Comparison of ENCODE assay signal across 30 cellular contexts in the genomic region with DNA sequence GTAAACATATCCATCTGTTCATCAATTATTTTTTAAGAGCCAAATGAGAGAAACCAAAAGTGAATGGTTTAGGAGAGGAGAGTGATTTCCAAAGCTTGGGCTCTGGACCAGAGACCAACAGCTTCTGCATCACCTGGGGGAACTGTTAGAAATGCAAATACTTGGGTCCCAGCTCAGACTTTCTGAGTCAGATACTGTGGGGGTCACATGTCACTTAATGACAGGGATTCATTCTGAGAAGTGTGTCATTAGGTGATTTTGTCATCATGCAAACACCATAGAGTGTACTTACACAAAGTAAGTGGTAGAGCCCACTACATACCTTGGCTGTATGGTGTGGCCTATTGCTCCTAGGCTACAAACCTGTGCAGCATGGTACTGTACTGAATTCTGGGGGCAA.
DNase-seq lines count a peak whose midpoint lies in the region; ATAC-seq and TF ChIP-seq lines count a peak whose summit lies in the region.
"Had no signal": no experiment of that assay in that cellular context is flagged by ENCODE, and none has a peak within 500 bp of the region (broad histone marks: within the 10 kb centered on the region; RNA-seq: fewer than 3 reads in every experiment).

No MANE protein-coding gene starts in this region.

- H3K4me1 ChIP-seq in A673 (ENCODE audit: insufficient read depth, low read length, poor library complexity, severe bottlenecking) (no peaks in the 10 kb centered on the region), foreskin keratinocyte (no peaks in the 10 kb centered on the region)
- H3K4me1 ChIP-seq: esophagus squamous epithelium, gastrocnemius medialis, HAP-1, tibial nerve had no signal

- no TSS peak for BruUV-seq in A673 (replicated peaks; lab: Mats Ljungman, UMichigan)

- CTCF ChIA-PET in A673 (lab: Charles Lee): no interaction called here

- no peaks in the 10 kb centered on the region for H3K9me3 ChIP-seq in A673 (ENCODE audit: low read depth, low read length, poor library complexity, severe bottlenecking)
- H3K9me3 ChIP-seq: esophagus squamous epithelium, gastrocnemius medialis, HAP-1, ovary, tibial nerve had no signal

- POLR2A ChIA-PET in A673 (lab: Charles Lee; ENCODE audit: low non-redundant PET): no interaction called here

- ATAC-seq in GM19351 (IDR thresholded peaks at IDR 0.05; ENCODE audit: unreplicated experiment) (peak; percentile 66), HG02610 (IDR thresholded peaks at IDR 0.05; ENCODE audit: unreplicated experiment) (peak; percentile 86), HG03442 (IDR thresholded peaks at IDR 0.05; ENCODE audit: unreplicated experiment) (peak; percentile 72), foreskin keratinocyte (no peak)
- ATAC-seq: CD8-positive, alpha-beta T cell; gastrocnemius medialis; left cardiac atrium; right cardiac atrium had no signal

- H3K27me3 ChIP-seq in A673 (replicated peaks; ENCODE audit: insufficient read depth, low read depth, low read length, poor library complexity): no peaks in the 10 kb centered on the region
- no peaks in the 10 kb centered on the region for H3K27me3 ChIP-seq in foreskin keratinocyte
- H3K27me3 ChIP-seq: esophagus squamous epithelium, gastrocnemius medialis, hepatocyte, ovary, tibial nerve had no signal

- TF ChIP-seq CTCF in A673 (conservative IDR thresholded peaks at IDR 0.05; ENCODE audit: low read depth, low read length) (no peak), foreskin keratinocyte (conservative IDR thresholded peaks at IDR 0.05) (no peak)

- peak overlapping the region; percentile 21 for H3K27ac ChIP-seq in A673 (ENCODE audit: low read depth, low read length, poor library complexity, severe bottlenecking)
- no peak overlapping the region for H3K27ac ChIP-seq in foreskin keratinocyte
- H3K27ac ChIP-seq: esophagus squamous epithelium, gastrocnemius medialis, hepatocyte, ovary, PC-9, tibial nerve, VCaP had no signal

- no peak for DNase-seq in A673 (ENCODE audit: low spot score)
- no peak for DNase-seq in stimulated activated CD4-positive, alpha-beta T cell treated with anti-CD3 and anti-CD28 coated beads, Interleukin-2, amount 100 ng/mL, for 24 hours
- DNase-seq in foreskin keratinocyte: no peak
- DNase-seq in amygdala (lab: John Stamatoyannopoulos, UW): no peak
- no peak for DNase-seq in NCI-H146 treated with DMSO at 0.1 percent for 48 hours (lab: John Stamatoyannopoulos, UW; ENCODE audit: unreplicated experiment)
- DNase-seq: activated CD4-positive, alpha-beta T cell treated with anti-CD3 and anti-CD28 coated beads for 48 hours; activated CD8-positive, alpha-beta memory T cell treated with anti-CD3 and anti-CD28 coated beads for 24 hours; activated gamma-delta T cell treated with Interleukin-2 at 50 U/mL for 16 hours; activated T-cell treated with anti-CD3 and anti-CD28 coated beads, Interleukin-2, amount 50 U/mL, for 24 hours; AML-193; CD8-positive, alpha-beta T cell; dermis blood vessel endothelial cell; DMS 273 treated with DMSO at 0.1 percent for 48 hours; esophagus squamous epithelium; gastrocnemius medialis; left cardiac atrium; NCI-H1417 treated with DMSO at 0.1 percent for 48 hours; NCI-H446 treated with DMSO at 0.1 percent for 48 hours; nephron progenitor cell; ovary; PC-9; right cardiac atrium; Right ventricle myocardium superior had no signal

- no peaks in the 10 kb centered on the region for H3K36me3 ChIP-seq in A673 (ENCODE audit: insufficient read depth, low read length, poor library complexity, severe bottlenecking)
- H3K36me3 ChIP-seq: esophagus squamous epithelium, gastrocnemius medialis, HAP-1, ovary, tibial nerve had no signal

- intact Hi-C loops in A673 (cut with micrococcal nuclease; ENCODE audit: unreplicated experiment): no loop called here

- no peak overlapping the region for H3K4me3 ChIP-seq in A673 (ENCODE audit: low read depth, low read length, poor library complexity, severe bottlenecking)
- H3K4me3 ChIP-seq: esophagus squamous epithelium, gastrocnemius medialis, HAP-1, hepatocyte, ovary, PC-9, tibial nerve had no signal
